ENCODE assay signal across 1 cellular context in the genomic region with DNA sequence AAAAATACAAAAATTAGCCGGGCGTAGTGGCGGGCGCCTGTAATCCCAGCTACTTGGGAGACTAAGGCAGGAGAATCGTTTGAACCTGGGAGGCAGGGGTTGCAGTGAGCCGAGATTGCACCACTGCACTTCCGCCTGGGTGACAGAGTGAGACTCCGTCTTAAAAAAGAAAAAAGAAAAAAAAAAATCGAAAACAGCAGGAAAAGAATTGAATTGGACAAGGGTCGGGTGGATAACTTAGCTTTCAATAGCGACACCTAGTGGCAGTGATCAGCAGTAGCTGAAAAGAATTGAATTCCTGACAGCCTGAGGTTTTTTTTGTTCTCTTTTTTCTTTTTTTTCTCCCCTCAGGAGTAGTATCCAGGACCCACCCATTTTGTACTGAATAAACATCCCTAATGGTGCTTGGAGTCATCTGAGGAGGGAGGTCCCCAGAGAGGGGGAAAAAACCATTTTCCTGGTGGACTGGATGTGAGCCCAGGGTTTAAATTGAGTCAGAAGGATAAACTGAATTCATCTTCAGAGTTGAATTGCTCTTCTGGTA.
TF ChIP-seq lines count a peak whose summit lies in the region.

No MANE protein-coding gene starts in this region.

TF ChIP-seq in HepG2, 621 proteins besides CTCF, POLR2A, EP300 and RAD21 (continued from another document):
- TF ChIP-seq, protein P1, sequence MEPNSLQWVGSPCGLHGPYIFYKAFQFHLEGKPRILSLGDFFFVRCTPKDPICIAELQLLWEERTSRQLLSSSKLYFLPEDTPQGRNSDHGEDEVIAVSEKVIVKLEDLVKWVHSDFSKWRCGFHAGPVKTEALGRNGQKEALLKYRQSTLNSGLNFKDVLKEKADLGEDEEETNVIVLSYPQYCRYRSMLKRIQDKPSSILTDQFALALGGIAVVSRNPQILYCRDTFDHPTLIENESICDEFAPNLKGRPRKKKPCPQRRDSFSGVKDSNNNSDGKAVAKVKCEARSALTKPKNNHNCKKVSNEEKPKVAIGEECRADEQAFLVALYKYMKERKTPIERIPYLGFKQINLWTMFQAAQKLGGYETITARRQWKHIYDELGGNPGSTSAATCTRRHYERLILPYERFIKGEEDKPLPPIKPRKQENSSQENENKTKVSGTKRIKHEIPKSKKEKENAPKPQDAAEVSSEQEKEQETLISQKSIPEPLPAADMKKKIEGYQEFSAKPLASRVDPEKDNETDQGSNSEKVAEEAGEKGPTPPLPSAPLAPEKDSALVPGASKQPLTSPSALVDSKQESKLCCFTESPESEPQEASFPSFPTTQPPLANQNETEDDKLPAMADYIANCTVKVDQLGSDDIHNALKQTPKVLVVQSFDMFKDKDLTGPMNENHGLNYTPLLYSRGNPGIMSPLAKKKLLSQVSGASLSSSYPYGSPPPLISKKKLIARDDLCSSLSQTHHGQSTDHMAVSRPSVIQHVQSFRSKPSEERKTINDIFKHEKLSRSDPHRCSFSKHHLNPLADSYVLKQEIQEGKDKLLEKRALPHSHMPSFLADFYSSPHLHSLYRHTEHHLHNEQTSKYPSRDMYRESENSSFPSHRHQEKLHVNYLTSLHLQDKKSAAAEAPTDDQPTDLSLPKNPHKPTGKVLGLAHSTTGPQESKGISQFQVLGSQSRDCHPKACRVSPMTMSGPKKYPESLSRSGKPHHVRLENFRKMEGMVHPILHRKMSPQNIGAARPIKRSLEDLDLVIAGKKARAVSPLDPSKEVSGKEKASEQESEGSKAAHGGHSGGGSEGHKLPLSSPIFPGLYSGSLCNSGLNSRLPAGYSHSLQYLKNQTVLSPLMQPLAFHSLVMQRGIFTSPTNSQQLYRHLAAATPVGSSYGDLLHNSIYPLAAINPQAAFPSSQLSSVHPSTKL (CRISPR knock-in tag; IDR thresholded peaks at IDR 0.05): 0 out of 2 replicates have a peak, but pooled peaks have one; percentile 33
- peak; percentile 47; the same call in 1 of the 2 replicates for TF ChIP-seq ELF3 (CRISPR knock-in tag; IDR thresholded peaks at IDR 0.05)
- TF ChIP-seq ISL2 (CRISPR knock-in tag; IDR thresholded peaks at IDR 0.05): 0 out of 2 replicates have a peak, but pooled peaks have one; percentile 30
- TF ChIP-seq MED1 (CRISPR knock-in tag; IDR thresholded peaks at IDR 0.05): 0 out of 2 replicates have a peak, but pooled peaks have one; percentile 25
- peak; percentile 38; the same call in 1 of the 2 replicates for TF ChIP-seq ZMYM4 (CRISPR knock-in tag; IDR thresholded peaks at IDR 0.05)
- TF ChIP-seq, protein P2, sequence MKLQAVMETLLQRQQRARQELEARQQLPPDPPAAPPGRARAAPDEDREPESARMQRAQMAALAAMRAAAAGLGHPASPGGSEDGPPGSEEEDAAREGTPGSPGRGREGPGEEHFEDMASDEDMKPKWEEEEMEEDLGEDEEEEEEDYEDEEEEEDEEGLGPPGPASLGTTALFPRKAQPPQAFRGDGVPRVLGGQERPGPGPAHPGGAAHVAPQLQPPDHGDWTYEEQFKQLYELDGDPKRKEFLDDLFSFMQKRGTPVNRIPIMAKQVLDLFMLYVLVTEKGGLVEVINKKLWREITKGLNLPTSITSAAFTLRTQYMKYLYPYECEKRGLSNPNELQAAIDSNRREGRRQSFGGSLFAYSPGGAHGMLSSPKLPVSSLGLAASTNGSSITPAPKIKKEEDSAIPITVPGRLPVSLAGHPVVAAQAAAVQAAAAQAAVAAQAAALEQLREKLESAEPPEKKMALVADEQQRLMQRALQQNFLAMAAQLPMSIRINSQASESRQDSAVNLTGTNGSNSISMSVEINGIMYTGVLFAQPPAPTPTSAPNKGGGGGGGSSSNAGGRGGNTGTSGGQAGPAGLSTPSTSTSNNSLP (IDR thresholded peaks at IDR 0.05; ENCODE audit: low read depth, low read length): 0 out of 2 replicates have a peak, but pooled peaks have one; percentile 39
- 0 out of 2 replicates have a peak, but pooled peaks have one; percentile 10 for TF ChIP-seq ZNF232 (CRISPR knock-in tag; IDR thresholded peaks at IDR 0.05; ENCODE audit: borderline replicate concordance)
- 0 out of 2 replicates have a peak, but pooled peaks have one; percentile 18 for TF ChIP-seq ERF (CRISPR knock-in tag; IDR thresholded peaks at IDR 0.05)
- TF ChIP-seq MIXL1 (CRISPR knock-in tag; IDR thresholded peaks at IDR 0.05): 0 out of 2 replicates have a peak, but pooled peaks have one; percentile 23
- TF ChIP-seq, protein P3, sequence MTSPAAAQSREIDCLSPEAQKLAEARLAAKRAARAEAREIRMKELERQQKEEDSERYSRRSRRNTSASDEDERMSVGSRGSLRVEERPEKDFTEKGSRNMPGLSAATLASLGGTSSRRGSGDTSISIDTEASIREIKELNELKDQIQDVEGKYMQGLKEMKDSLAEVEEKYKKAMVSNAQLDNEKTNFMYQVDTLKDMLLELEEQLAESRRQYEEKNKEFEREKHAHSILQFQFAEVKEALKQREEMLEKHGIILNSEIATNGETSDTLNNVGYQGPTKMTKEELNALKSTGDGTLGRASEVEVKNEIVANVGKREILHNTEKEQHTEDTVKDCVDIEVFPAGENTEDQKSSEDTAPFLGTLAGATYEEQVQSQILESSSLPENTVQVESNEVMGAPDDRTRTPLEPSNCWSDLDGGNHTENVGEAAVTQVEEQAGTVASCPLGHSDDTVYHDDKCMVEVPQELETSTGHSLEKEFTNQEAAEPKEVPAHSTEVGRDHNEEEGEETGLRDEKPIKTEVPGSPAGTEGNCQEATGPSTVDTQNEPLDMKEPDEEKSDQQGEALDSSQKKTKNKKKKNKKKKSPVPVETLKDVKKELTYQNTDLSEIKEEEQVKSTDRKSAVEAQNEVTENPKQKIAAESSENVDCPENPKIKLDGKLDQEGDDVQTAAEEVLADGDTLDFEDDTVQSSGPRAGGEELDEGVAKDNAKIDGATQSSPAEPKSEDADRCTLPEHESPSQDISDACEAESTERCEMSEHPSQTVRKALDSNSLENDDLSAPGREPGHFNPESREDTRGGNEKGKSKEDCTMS (CRISPR knock-in tag; conservative IDR thresholded peaks at IDR 0.05): no peak
- TF ChIP-seq STAG1 (CRISPR knock-in tag; IDR thresholded peaks at IDR 0.05): peak; percentile 82
- TF ChIP-seq KAT8 (CRISPR knock-in tag; IDR thresholded peaks at IDR 0.05): 0 out of 2 replicates have a peak, but pooled peaks have one; percentile 21
- TF ChIP-seq, protein P4, sequence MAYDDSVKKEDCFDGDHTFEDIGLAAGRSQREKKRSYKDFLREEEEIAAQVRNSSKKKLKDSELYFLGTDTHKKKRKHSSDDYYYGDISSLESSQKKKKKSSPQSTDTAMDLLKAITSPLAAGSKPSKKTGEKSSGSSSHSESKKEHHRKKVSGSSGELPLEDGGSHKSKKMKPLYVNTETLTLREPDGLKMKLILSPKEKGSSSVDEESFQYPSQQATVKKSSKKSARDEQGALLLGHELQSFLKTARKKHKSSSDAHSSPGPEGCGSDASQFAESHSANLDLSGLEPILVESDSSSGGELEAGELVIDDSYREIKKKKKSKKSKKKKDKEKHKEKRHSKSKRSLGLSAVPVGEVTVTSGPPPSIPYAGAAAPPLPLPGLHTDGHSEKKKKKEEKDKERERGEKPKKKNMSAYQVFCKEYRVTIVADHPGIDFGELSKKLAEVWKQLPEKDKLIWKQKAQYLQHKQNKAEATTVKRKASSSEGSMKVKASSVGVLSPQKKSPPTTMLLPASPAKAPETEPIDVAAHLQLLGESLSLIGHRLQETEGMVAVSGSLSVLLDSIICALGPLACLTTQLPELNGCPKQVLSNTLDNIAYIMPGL (CRISPR knock-in tag; IDR thresholded peaks at IDR 0.05; ENCODE audit: borderline replicate concordance in 1 of 2, low read depth in 1 of 2): peak; percentile 20 to 41; a peak in 1 of 4 replicates
- 0 out of 2 replicates have a peak, but pooled peaks have one; percentile 32 for TF ChIP-seq ZZZ3 (CRISPR knock-in tag; IDR thresholded peaks at IDR 0.05; ENCODE audit: borderline replicate concordance)
- TF ChIP-seq ZNF441 (CRISPR knock-in tag; IDR thresholded peaks at IDR 0.05; ENCODE audit: borderline replicate concordance): peak; percentile 84; the same call in 1 of the 2 replicates
- no peak for TF ChIP-seq ZNF790 (CRISPR knock-in tag; IDR thresholded peaks at IDR 0.05; ENCODE audit: borderline replicate concordance)
- 0 out of 2 replicates have a peak, but pooled peaks have one; percentile 24 for TF ChIP-seq ZNF124 (CRISPR knock-in tag; IDR thresholded peaks at IDR 0.05)
- TF ChIP-seq, protein P5, sequence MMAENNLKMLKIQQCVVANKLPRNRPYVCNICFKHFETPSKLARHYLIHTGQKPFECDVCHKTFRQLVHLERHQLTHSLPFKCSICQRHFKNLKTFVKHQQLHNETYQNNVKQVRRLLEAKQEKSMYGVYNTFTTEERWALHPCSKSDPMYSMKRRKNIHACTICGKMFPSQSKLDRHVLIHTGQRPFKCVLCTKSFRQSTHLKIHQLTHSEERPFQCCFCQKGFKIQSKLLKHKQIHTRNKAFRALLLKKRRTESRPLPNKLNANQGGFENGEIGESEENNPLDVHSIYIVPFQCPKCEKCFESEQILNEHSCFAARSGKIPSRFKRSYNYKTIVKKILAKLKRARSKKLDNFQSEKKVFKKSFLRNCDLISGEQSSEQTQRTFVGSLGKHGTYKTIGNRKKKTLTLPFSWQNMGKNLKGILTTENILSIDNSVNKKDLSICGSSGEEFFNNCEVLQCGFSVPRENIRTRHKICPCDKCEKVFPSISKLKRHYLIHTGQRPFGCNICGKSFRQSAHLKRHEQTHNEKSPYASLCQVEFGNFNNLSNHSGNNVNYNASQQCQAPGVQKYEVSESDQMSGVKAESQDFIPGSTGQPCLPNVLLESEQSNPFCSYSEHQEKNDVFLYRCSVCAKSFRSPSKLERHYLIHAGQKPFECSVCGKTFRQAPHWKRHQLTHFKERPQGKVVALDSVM (CRISPR knock-in tag; IDR thresholded peaks at IDR 0.05): no peak
- TF ChIP-seq ZNF510 (CRISPR knock-in tag; IDR thresholded peaks at IDR 0.05; ENCODE audit: low read depth): 0 out of 2 replicates have a peak, but pooled peaks have one; percentile 37
- TF ChIP-seq, protein P6, sequence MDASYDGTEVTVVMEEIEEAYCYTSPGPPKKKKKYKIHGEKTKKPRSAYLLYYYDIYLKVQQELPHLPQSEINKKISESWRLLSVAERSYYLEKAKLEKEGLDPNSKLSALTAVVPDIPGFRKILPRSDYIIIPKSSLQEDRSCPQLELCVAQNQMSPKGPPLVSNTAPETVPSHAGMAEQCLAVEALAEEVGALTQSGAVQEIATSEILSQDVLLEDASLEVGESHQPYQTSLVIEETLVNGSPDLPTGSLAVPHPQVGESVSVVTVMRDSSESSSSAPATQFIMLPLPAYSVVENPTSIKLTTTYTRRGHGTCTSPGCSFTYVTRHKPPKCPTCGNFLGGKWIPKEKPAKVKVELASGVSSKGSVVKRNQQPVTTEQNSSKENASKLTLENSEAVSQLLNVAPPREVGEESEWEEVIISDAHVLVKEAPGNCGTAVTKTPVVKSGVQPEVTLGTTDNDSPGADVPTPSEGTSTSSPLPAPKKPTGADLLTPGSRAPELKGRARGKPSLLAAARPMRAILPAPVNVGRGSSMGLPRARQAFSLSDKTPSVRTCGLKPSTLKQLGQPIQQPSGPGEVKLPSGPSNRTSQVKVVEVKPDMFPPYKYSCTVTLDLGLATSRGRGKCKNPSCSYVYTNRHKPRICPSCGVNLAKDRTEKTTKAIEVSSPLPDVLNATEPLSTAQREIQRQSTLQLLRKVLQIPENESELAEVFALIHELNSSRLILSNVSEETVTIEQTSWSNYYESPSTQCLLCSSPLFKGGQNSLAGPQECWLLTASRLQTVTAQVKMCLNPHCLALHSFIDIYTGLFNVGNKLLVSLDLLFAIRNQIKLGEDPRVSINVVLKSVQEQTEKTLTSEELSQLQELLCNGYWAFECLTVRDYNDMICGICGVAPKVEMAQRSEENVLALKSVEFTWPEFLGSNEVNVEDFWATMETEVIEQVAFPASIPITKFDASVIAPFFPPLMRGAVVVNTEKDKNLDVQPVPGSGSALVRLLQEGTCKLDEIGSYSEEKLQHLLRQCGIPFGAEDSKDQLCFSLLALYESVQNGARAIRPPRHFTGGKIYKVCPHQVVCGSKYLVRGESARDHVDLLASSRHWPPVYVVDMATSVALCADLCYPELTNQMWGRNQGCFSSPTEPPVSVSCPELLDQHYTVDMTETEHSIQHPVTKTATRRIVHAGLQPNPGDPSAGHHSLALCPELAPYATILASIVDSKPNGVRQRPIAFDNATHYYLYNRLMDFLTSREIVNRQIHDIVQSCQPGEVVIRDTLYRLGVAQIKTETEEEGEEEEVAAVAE (CRISPR knock-in tag; IDR thresholded peaks at IDR 0.05; ENCODE audit: borderline replicate concordance): no peak
- 0 out of 2 replicates have a peak, but pooled peaks have one; percentile 25 for TF ChIP-seq GFI1 (CRISPR knock-in tag; IDR thresholded peaks at IDR 0.05; ENCODE audit: borderline replicate concordance)
- TF ChIP-seq, protein P7, sequence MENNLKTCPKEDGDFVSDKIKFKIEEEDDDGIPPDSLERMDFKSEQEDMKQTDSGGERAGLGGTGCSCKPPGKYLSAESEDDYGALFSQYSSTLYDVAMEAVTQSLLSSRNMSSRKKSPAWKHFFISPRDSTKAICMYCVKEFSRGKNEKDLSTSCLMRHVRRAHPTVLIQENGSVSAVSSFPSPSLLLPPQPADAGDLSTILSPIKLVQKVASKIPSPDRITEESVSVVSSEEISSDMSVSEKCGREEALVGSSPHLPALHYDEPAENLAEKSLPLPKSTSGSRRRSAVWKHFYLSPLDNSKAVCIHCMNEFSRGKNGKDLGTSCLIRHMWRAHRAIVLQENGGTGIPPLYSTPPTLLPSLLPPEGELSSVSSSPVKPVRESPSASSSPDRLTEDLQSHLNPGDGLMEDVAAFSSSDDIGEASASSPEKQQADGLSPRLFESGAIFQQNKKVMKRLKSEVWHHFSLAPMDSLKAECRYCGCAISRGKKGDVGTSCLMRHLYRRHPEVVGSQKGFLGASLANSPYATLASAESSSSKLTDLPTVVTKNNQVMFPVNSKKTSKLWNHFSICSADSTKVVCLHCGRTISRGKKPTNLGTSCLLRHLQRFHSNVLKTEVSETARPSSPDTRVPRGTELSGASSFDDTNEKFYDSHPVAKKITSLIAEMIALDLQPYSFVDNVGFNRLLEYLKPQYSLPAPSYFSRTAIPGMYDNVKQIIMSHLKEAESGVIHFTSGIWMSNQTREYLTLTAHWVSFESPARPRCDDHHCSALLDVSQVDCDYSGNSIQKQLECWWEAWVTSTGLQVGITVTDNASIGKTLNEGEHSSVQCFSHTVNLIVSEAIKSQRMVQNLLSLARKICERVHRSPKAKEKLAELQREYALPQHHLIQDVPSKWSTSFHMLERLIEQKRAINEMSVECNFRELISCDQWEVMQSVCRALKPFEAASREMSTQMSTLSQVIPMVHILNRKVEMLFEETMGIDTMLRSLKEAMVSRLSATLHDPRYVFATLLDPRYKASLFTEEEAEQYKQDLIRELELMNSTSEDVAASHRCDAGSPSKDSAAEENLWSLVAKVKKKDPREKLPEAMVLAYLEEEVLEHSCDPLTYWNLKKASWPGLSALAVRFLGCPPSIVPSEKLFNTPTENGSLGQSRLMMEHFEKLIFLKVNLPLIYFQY (CRISPR knock-in tag; IDR thresholded peaks at IDR 0.05; ENCODE audit: borderline replicate concordance): 0 out of 2 replicates have a peak, but pooled peaks have one; percentile 30
- TF ChIP-seq, protein P8, sequence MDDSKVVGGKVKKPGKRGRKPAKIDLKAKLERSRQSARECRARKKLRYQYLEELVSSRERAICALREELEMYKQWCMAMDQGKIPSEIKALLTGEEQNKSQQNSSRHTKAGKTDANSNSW (CRISPR knock-in tag; IDR thresholded peaks at IDR 0.05; ENCODE audit: borderline replicate concordance): no peak
- peak; percentile 89 for TF ChIP-seq SMC3 (IDR thresholded peaks at IDR 0.05; ENCODE audit: low read length)
TF ChIP-seq in HepG2: peak in this region for 26.
